ENCODE assay signal across 10 cellular contexts in genomic region chr2:43239981-43240761, GRCh38. TPM values are rescaled to one million over a fixed set of nuclear protein-coding genes. Genes with fewer than 3 reads are reported as not detected.
DNase-seq lines count a peak whose midpoint lies in the region; ATAC-seq and TF ChIP-seq lines count a peak whose summit lies in the region.
"Had no signal": no experiment of that assay in that cellular context is flagged by ENCODE, and none has a peak within 500 bp of the region (broad histone marks: within the 10 kb centered on the region; RNA-seq: fewer than 3 reads in every experiment).

No MANE protein-coding gene starts in this region.

- ATAC-seq in HG03159 (IDR thresholded peaks at IDR 0.05; ENCODE audit: unreplicated experiment) (peak; percentile 64), HG03378 (IDR thresholded peaks at IDR 0.05; ENCODE audit: unreplicated experiment) (no peak), HG03460 (IDR thresholded peaks at IDR 0.05; ENCODE audit: unreplicated experiment) (no peak)

- no peaks in the 10 kb centered on the region for H3K27me3 ChIP-seq in osteoblast (ENCODE audit: insufficient read depth, low read length)

- DNase-seq in choroid plexus epithelial cell (ENCODE audit: low read depth): no peak
- DNase-seq in osteoblast (ENCODE audit: insufficient read length, low spot score, missing footprints): peak; percentile 60
- no peak for DNase-seq in NCI-H1417 (lab: John Stamatoyannopoulos, UW)
- no peak for DNase-seq in glutamatergic neuron
- DNase-seq: activated naive CD8-positive, alpha-beta T cell treated with anti-CD3 and anti-CD28 coated beads, Interleukin-2, amount 10 ng/mL, durations not matched to agents 7 days and 5 days; NCI-H69 had no signal

- no peaks in the 10 kb centered on the region for H3K9me3 ChIP-seq in osteoblast (ENCODE audit: low read depth, low read length)

- H3K4me3 ChIP-seq in GM12875 (ENCODE audit: low read depth, low read length) (no peak overlapping the region), choroid plexus epithelial cell (ENCODE audit: low read depth, low read length) (no peak overlapping the region), osteoblast (ENCODE audit: insufficient read depth, low read length) (no peak overlapping the region)

- no peaks in the 10 kb centered on the region for H3K9me3 Mint-ChIP-seq in glutamatergic neuron (ENCODE audit: unreplicated experiment)
- H3K9me3 Mint-ChIP-seq: activated naive CD8-positive, alpha-beta T cell treated with anti-CD3 and anti-CD28 coated beads, Interleukin-2, amount 10 ng/mL, durations not matched to agents 7 days and 5 days had no signal

- H3K4me1 Mint-ChIP-seq in glutamatergic neuron (ENCODE audit: low read depth, unreplicated experiment): no peaks in the 10 kb centered on the region

- peak; percentile 19; the same call in 1 of the 2 replicates for TF ChIP-seq CTCF in GM12875 (IDR thresholded peaks at IDR 0.05; ENCODE audit: borderline replicate concordance, insufficient read depth, low read depth, low read length)
- TF ChIP-seq CTCF in choroid plexus epithelial cell (conservative IDR thresholded peaks at IDR 0.05; ENCODE audit: low read depth, low read length): peak; percentile 3
- peak; percentile 9 for TF ChIP-seq CTCF in osteoblast (IDR thresholded peaks at IDR 0.05; ENCODE audit: extremely low read depth, low read depth, low read length)
- TF ChIP-seq CTCF in glutamatergic neuron (IDR thresholded peaks at IDR 0.05; ENCODE audit: partially characterized antibody, unreplicated experiment): no peak

- no peak overlapping the region for H3K27ac Mint-ChIP-seq in glutamatergic neuron (ENCODE audit: unreplicated experiment)
- H3K27ac Mint-ChIP-seq: activated naive CD8-positive, alpha-beta T cell treated with anti-CD3 and anti-CD28 coated beads, Interleukin-2, amount 10 ng/mL, durations not matched to agents 7 days and 5 days had no signal

- no peaks in the 10 kb centered on the region for H4K20me1 ChIP-seq in osteoblast (ENCODE audit: insufficient read depth, low read length)

- H3K4me3 Mint-ChIP-seq in glutamatergic neuron (ENCODE audit: unreplicated experiment): no peak overlapping the region
- H3K4me3 Mint-ChIP-seq: activated naive CD8-positive, alpha-beta T cell treated with anti-CD3 and anti-CD28 coated beads, Interleukin-2, amount 10 ng/mL, durations not matched to agents 7 days and 5 days had no signal

- peaks cover 2% of the 10 kb centered on the region for H3K27me3 Mint-ChIP-seq in glutamatergic neuron (ENCODE audit: unreplicated experiment)
- H3K27me3 Mint-ChIP-seq: activated naive CD8-positive, alpha-beta T cell treated with anti-CD3 and anti-CD28 coated beads, Interleukin-2, amount 10 ng/mL, durations not matched to agents 7 days and 5 days had no signal

- H3K4me2 ChIP-seq in osteoblast (ENCODE audit: insufficient read depth, low read length): no peak overlapping the region

- peaks cover 4% of the 10 kb centered on the region for H3K36me3 ChIP-seq in osteoblast (ENCODE audit: insufficient read depth, low read length)

- no peak overlapping the region for H2AFZ ChIP-seq in osteoblast (ENCODE audit: low read length)

- H3K79me2 ChIP-seq in osteoblast (ENCODE audit: insufficient read depth, low read length): no peaks in the 10 kb centered on the region

- H3K4me1 ChIP-seq in osteoblast (ENCODE audit: insufficient read depth, low read length): peaks cover 9% of the 10 kb centered on the region

- H3K36me3 Mint-ChIP-seq in glutamatergic neuron (ENCODE audit: unreplicated experiment): no peaks in the 10 kb centered on the region

- H3K27ac ChIP-seq in osteoblast (ENCODE audit: low read depth, low read length): no peak overlapping the region

RNA-seq across cellular contexts. Expression of gene ZFP36L2, which starts 13.8 kb away (rescaled TPM):
- total RNA-seq in osteoblast (14.7 and 15.6 TPM in 2 replicates), glutamatergic neuron (ENCODE audit: unreplicated experiment) (0.88 TPM)
